ENCODE assay signal across 9 cellular contexts in the genomic region with DNA sequence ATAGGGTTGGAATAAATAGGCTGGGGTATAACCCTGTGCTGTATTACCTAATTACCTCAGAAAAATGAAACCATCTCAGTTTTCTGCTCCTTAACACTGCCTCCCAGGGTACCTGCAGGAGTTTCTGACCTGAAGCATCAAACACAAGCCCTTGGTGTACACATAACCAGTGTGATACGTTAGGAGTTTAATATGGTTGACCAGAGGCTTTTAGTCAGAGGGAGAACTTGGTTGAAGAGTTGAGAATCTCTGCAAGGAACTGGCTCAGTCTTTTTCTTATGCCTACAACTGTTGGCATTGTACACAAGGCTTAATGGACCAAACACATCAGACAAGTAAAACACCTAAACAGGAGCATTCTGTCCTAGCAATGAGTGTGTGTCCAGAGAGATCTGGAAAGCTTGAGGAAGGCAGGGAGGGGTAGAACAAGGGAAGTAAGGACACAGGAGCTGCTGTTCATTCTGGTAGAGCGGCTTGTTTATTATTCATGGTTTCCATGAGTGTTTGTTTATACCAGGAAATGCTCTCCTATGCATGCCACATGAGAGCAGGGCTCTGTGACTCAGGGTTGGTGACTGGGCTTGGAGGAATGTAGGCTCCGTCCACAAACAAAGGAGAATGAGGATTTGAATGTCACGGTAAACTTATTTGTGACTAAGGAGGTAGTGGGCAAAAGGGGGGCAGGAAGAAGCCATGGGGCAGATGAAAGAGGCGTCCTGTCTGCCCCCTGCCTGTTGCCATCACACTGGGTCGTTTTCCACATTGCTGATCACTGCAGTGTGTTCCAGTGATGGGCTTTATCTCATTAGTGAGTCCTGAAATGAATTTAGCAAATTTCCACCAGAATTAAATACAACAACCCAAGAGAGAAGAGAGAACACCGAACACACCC. TPM values are rescaled to one million over a fixed set of nuclear protein-coding genes. Genes with fewer than 3 reads are reported as not detected.
DNase-seq lines count a peak whose midpoint lies in the region; ATAC-seq, FAIRE-seq and TF ChIP-seq lines count a peak whose summit lies in the region.
"Had no signal": no experiment of that assay in that cellular context is flagged by ENCODE, and none has a peak within 500 bp of the region (broad histone marks: within the 10 kb centered on the region; RNA-seq: fewer than 3 reads in every experiment).

No MANE protein-coding gene starts in this region.

- peak overlapping the region; percentile 83 for H3K27ac ChIP-seq in fibroblast of lung (ENCODE audit: insufficient read depth, low read length)

- H3K4me3 ChIP-seq in fibroblast of lung (replicated peaks in 1 of 4; ENCODE audit: control extremely low read depth in 1 of 4, insufficient read depth in 1 of 4, low read depth in 3 of 4, low read length in 4 of 4): no peak overlapping the region

- H3K4me1 ChIP-seq in ES-I3 (ENCODE audit: insufficient read depth, low read length) (peaks cover 50% of the 10 kb centered on the region), fibroblast of lung (ENCODE audit: control insufficient read depth, extremely low read depth, insufficient read depth, low read length) (peaks cover 16% of the 10 kb centered on the region)

- H3K36me3 Mint-ChIP-seq in progenitor cell of endocrine pancreas (ENCODE audit: insufficient read depth): no peaks in the 10 kb centered on the region
- no peaks in the 10 kb centered on the region for H3K36me3 Mint-ChIP-seq in natural killer cell
- no peaks in the 10 kb centered on the region for H3K36me3 Mint-ChIP-seq in activated CD8-positive, alpha-beta memory T cell treated with anti-CD3 and anti-CD28 coated beads, Interleukin-2, amount 10 ng/mL, durations not matched to agents 7 days and 5 days

- H3K4me2 ChIP-seq in fibroblast of lung (ENCODE audit: extremely low read depth, insufficient read depth, low read length): peak overlapping the region; percentile 60

- peak; percentile 91 for DNase-seq in RCC 7860 (ENCODE audit: low spot score)
- peak; percentile 97 to 99 for DNase-seq in fibroblast of lung (ENCODE audit: low read depth in 2 of 2)
- DNase-seq in progenitor cell of endocrine pancreas (ENCODE audit: low spot score, unreplicated experiment): no peak
- DNase-seq in natural killer cell: no peak
- no peak for DNase-seq in Ammon's horn (ENCODE audit: low spot score)
- DNase-seq in activated CD8-positive, alpha-beta memory T cell treated with anti-CD3 and anti-CD28 coated beads, Interleukin-2, amount 10 ng/mL, durations not matched to agents 7 days and 5 days: no peak

- peak; percentile 10 to 14 for TF ChIP-seq CTCF in fibroblast of lung (conservative IDR thresholded peaks at IDR 0.05 in 1 of 2, IDR thresholded peaks at IDR 0.05 in 1 of 2; ENCODE audit: low read depth in 1 of 2, low read length in 2 of 2)
- TF ChIP-seq CTCF in progenitor cell of endocrine pancreas (IDR thresholded peaks at IDR 0.05; ENCODE audit: unreplicated experiment): no peak
- no peak for TF ChIP-seq CTCF in natural killer cell (IDR thresholded peaks at IDR 0.05)

- FAIRE-seq in RCC 7860 (lab: Jason Lieb, UNC): peak; percentile 81
- FAIRE-seq: frontal cortex had no signal

- H3K9me3 Mint-ChIP-seq in progenitor cell of endocrine pancreas (ENCODE audit: low read depth): no peaks in the 10 kb centered on the region
- H3K9me3 Mint-ChIP-seq in natural killer cell: no peaks in the 10 kb centered on the region
- no peaks in the 10 kb centered on the region for H3K9me3 Mint-ChIP-seq in activated CD8-positive, alpha-beta memory T cell treated with anti-CD3 and anti-CD28 coated beads, Interleukin-2, amount 10 ng/mL, durations not matched to agents 7 days and 5 days (ENCODE audit: low read depth)

- no peaks in the 10 kb centered on the region for H4K20me1 ChIP-seq in fibroblast of lung (ENCODE audit: control insufficient read depth, extremely low read depth, insufficient read depth, low read length)

- peaks cover 42% of the 10 kb centered on the region for H3K4me1 Mint-ChIP-seq in progenitor cell of endocrine pancreas (ENCODE audit: low read depth)
- H3K4me1 Mint-ChIP-seq in natural killer cell: peaks cover 0 to 4% of the 10 kb centered on the region in 2 donors
- peaks cover 1% of the 10 kb centered on the region for H3K4me1 Mint-ChIP-seq in activated CD8-positive, alpha-beta memory T cell treated with anti-CD3 and anti-CD28 coated beads, Interleukin-2, amount 10 ng/mL, durations not matched to agents 7 days and 5 days

- H3K27ac Mint-ChIP-seq in progenitor cell of endocrine pancreas (peak overlapping the region; percentile 29), natural killer cell (no peak overlapping the region)
- H3K27ac Mint-ChIP-seq in activated CD8-positive, alpha-beta memory T cell treated with anti-CD3 and anti-CD28 coated beads, Interleukin-2, amount 10 ng/mL, durations not matched to agents 7 days and 5 days: no peak overlapping the region

- no peaks in the 10 kb centered on the region for H3K79me2 ChIP-seq in fibroblast of lung (ENCODE audit: control insufficient read depth, insufficient read depth, low read length)

- 0 out of 2 replicates have a peak overlapping the region, but pooled peaks have one; percentile 27 for H3K9ac ChIP-seq in ES-I3 (ENCODE audit: low read depth, low read length)
- H3K9ac ChIP-seq in fibroblast of lung (ENCODE audit: insufficient read depth, low read length): no peak overlapping the region

- H3K4me3 Mint-ChIP-seq in progenitor cell of endocrine pancreas (ENCODE audit: low read depth) (no peak overlapping the region), natural killer cell (no peak overlapping the region)
- no peak overlapping the region for H3K4me3 Mint-ChIP-seq in activated CD8-positive, alpha-beta memory T cell treated with anti-CD3 and anti-CD28 coated beads, Interleukin-2, amount 10 ng/mL, durations not matched to agents 7 days and 5 days

- peak overlapping the region; percentile 48 for H2AFZ ChIP-seq in fibroblast of lung (ENCODE audit: low read length)

- H3K9me3 ChIP-seq in ES-I3 (ENCODE audit: control insufficient read depth, insufficient read depth, low read length): no peaks in the 10 kb centered on the region
- no peaks in the 10 kb centered on the region for H3K9me3 ChIP-seq in fibroblast of lung (ENCODE audit: control insufficient read depth, insufficient read depth, low read depth, low read length)

- H3K27me3 Mint-ChIP-seq in progenitor cell of endocrine pancreas (peaks cover 5% of the 10 kb centered on the region), natural killer cell (ENCODE audit: low read depth in 2 of 2) (peaks cover 7 to 21% of the 10 kb centered on the region in 2 donors)
- H3K27me3 Mint-ChIP-seq in activated CD8-positive, alpha-beta memory T cell treated with anti-CD3 and anti-CD28 coated beads, Interleukin-2, amount 10 ng/mL, durations not matched to agents 7 days and 5 days: peaks cover 23% of the 10 kb centered on the region

- no peaks in the 10 kb centered on the region for H3K36me3 ChIP-seq in ES-I3 (ENCODE audit: insufficient read depth, low read length)
- no peaks in the 10 kb centered on the region for H3K36me3 ChIP-seq in fibroblast of lung (ENCODE audit: control insufficient read depth, insufficient read depth, low read length)

- CTCF ChIA-PET in activated CD8-positive, alpha-beta memory T cell treated with anti-CD3 and anti-CD28 coated beads, Interleukin-2, amount 10 ng/mL, durations not matched to agents 7 days and 5 days (lab: Charles Lee): no interaction called here

- ATAC-seq in natural killer cell (no peak), GM18520 (IDR thresholded peaks at IDR 0.05; ENCODE audit: unreplicated experiment) (no peak)
- no peak for ATAC-seq in activated CD8-positive, alpha-beta memory T cell treated with anti-CD3 and anti-CD28 coated beads, Interleukin-2, amount 10 ng/mL, durations not matched to agents 7 days and 5 days

- H3K27me3 ChIP-seq in fibroblast of lung (ENCODE audit: control insufficient read depth, insufficient read depth, low read length): no peaks in the 10 kb centered on the region

- intact Hi-C loops in natural killer cell (cut with micrococcal nuclease): no loop called here

RNA-seq across cellular contexts. Expression of gene SPATA13, which starts 11.9 kb away (rescaled TPM):
- total RNA-seq in fibroblast of lung: 11.6 and 12.8 TPM in 2 replicates
- 10.1 and 24.6 TPM in 2 replicates for polyA plus RNA-seq in fibroblast of lung
- 4.7 and 11.8 TPM in 2 replicates for polyA plus RNA-seq in fibroblast of lung (2012)
- 7.5 and 13.5 TPM in 2 replicates for polyA minus RNA-seq in fibroblast of lung (ENCODE audit: low replicate concordance)
- total RNA-seq in progenitor cell of endocrine pancreas: 32.5 and 35.8 TPM in 2 replicates
- 100 to 1,000 TPM; 108 to 141 (median 141) TPM for total RNA-seq in natural killer cell
- total RNA-seq in activated CD8-positive, alpha-beta memory T cell treated with anti-CD3 and anti-CD28 coated beads, Interleukin-2, amount 10 ng/mL, durations not matched to agents 7 days and 5 days: 10 to 100 TPM; 51.0 to 57.8 TPM

Comparison
In these comparisons a context has a peak if more than half of its experiments do, and no peak if none do; other contexts are left out.
1. DNase-seq: peak in RCC 7860 (single experiment) and fibroblast of lung (2 of 2); none in progenitor cell of endocrine pancreas (single experiment), natural killer cell (single experiment), Ammon's horn (single experiment) and activated CD8-positive, alpha-beta memory T cell treated with anti-CD3 and anti-CD28 coated beads, Interleukin-2, amount 10 ng/mL, durations not matched to agents 7 days and 5 days (single experiment).
2. CTCF ChIP-seq: peak in fibroblast of lung (2 of 2); none in progenitor cell of endocrine pancreas (single experiment) and natural killer cell (single experiment).